Comparison of ENCODE assay signal across 14 cellular contexts in genomic region chr11:130426223-130427048, GRCh38. TPM values are rescaled to one million over a fixed set of nuclear protein-coding genes. Genes with fewer than 3 reads are reported as not detected.
DNase-seq lines count a peak whose midpoint lies in the region; ATAC-seq and TF ChIP-seq lines count a peak whose summit lies in the region.
"Had no signal": no experiment of that assay in that cellular context is flagged by ENCODE, and none has a peak within 500 bp of the region (broad histone marks: within the 10 kb centered on the region; RNA-seq: fewer than 3 reads in every experiment).

No MANE protein-coding gene starts in this region.

- H3K4me3 ChIP-seq in WI38 (ENCODE audit: low read depth, low read length) (peak overlapping the region; percentile 58), iPS-20b (ENCODE audit: low read length) (peak overlapping the region; percentile 60; the same call in 1 of the 2 replicates), psoas muscle (peak overlapping the region; percentile 63), Peyer's patch (peak overlapping the region in 1 of 4 donors; percentile 49), vagina (no peak overlapping the region)

- intact Hi-C loops in Calu3 (cut with micrococcal nuclease; ENCODE audit: unreplicated experiment), result no loop called here
- intact Hi-C loops in psoas muscle (cut with DNase I), result loop anchor here in 1 of 2 donors (5.0 kb wide), 1 partner anchor 214 kb away; no protein-coding TSS in a partner anchor
- intact Hi-C loops in vagina (cut with DNase I), result loop anchor here (10.0 kb wide), 1 partner anchor 212 kb away; no protein-coding TSS in a partner anchor

- 29 to 39% (median 30%) methylated on average over 10 of the region's 10 CpGs for WGBS in psoas muscle, 3 donors

- TF ChIP-seq POLR2A in Peyer's patch (IDR thresholded peaks at IDR 0.05), result no peak
- TF ChIP-seq POLR2A in vagina (IDR thresholded peaks at IDR 0.05), result no peak

- no peak overlapping the region for H3K27ac Mint-ChIP-seq in Calu3 (ENCODE audit: unreplicated experiment)
- H3K27ac Mint-ChIP-seq in T-helper 2 cell treated with Interferon-gamma antibody and Interleukin-4, amounts not matched to agents 5 μg/mL and 100 μg/mL, for 36 hours, result no peak overlapping the region
- H3K27ac Mint-ChIP-seq: activated naive CD8-positive, alpha-beta T cell treated with anti-CD3 and anti-CD28 coated beads, Interleukin-2, amount 10 ng/mL, durations not matched to agents 7 days and 5 days; stimulated activated naive CD8-positive, alpha-beta T cell treated with anti-CD3 and anti-CD28 coated beads, Interleukin-15, Interleukin-2, amounts not matched to agents 100 ng/mL and 50 ng/mL, for 24 hours had no signal

- no peak overlapping the region for H3K9ac ChIP-seq in iPS-20b (ENCODE audit: low read depth, low read length)

- no peaks in the 10 kb centered on the region for H3K36me3 Mint-ChIP-seq in Calu3 (ENCODE audit: insufficient read depth, unreplicated experiment)
- no peaks in the 10 kb centered on the region for H3K36me3 Mint-ChIP-seq in T-helper 2 cell treated with Interferon-gamma antibody and Interleukin-4, amounts not matched to agents 5 μg/mL and 100 μg/mL, for 36 hours (ENCODE audit: low read depth)
- H3K36me3 Mint-ChIP-seq: activated naive CD8-positive, alpha-beta T cell treated with anti-CD3 and anti-CD28 coated beads, Interleukin-2, amount 10 ng/mL, durations not matched to agents 7 days and 5 days; naive thymus-derived CD8-positive, alpha-beta T cell had no signal

- H3K27me3 ChIP-seq in iPS-20b (ENCODE audit: insufficient read depth, low read length) (peaks cover 61% of the 10 kb centered on the region), psoas muscle (ENCODE audit: insufficient read depth in 3 of 3, low read length in 2 of 3) (peaks cover 0 to 37% (median 14%) of the 10 kb centered on the region in 3 donors), Peyer's patch (peaks cover 0 to 16% of the 10 kb centered on the region in 2 donors), vagina (no peaks in the 10 kb centered on the region)

- H3K36me3 ChIP-seq in iPS-20b (ENCODE audit: insufficient read depth, low read depth, low read length) (no peaks in the 10 kb centered on the region), psoas muscle (ENCODE audit: insufficient read depth in 1 of 2, low read depth in 1 of 2) (no peaks in the 10 kb centered on the region), Peyer's patch (no peaks in the 10 kb centered on the region), vagina (no peaks in the 10 kb centered on the region)

- H3K4me1 Mint-ChIP-seq in Calu3 (ENCODE audit: low read depth, unreplicated experiment), result no peaks in the 10 kb centered on the region
- peaks cover 4% of the 10 kb centered on the region for H3K4me1 Mint-ChIP-seq in T-helper 2 cell treated with Interferon-gamma antibody and Interleukin-4, amounts not matched to agents 5 μg/mL and 100 μg/mL, for 36 hours (ENCODE audit: low read depth)

- TF ChIP-seq CTCF in Calu3 (IDR thresholded peaks at IDR 0.05; ENCODE audit: unreplicated experiment) (no peak), WI38 (IDR thresholded peaks at IDR 0.05; ENCODE audit: low read depth, low read length) (no peak), psoas muscle (IDR thresholded peaks at IDR 0.05) (no peak), Peyer's patch (IDR thresholded peaks at IDR 0.05) (no peak), vagina (IDR thresholded peaks at IDR 0.05) (no peak)

- H3K27ac ChIP-seq in iPS-20b (ENCODE audit: low read length) (no peak overlapping the region), psoas muscle (no peak overlapping the region), Peyer's patch (no peak overlapping the region), vagina (no peak overlapping the region)
- H3K27ac ChIP-seq: HL-60 had no signal

- ATAC-seq in psoas muscle, result no peak
- ATAC-seq: naive thymus-derived CD8-positive, alpha-beta T cell had no signal

- H3K27me3 Mint-ChIP-seq in Calu3 (ENCODE audit: unreplicated experiment), result peaks cover 72% of the 10 kb centered on the region
- peaks cover 57% of the 10 kb centered on the region for H3K27me3 Mint-ChIP-seq in T-helper 2 cell treated with Interferon-gamma antibody and Interleukin-4, amounts not matched to agents 5 μg/mL and 100 μg/mL, for 36 hours (ENCODE audit: low read depth)

- no TSS peak for BruUV-seq in Calu3 (replicated peaks; lab: Mats Ljungman, UMichigan)

- peak overlapping the region; percentile 26 for H3K4me3 Mint-ChIP-seq in Calu3 (ENCODE audit: low read depth, unreplicated experiment)
- no peak overlapping the region for H3K4me3 Mint-ChIP-seq in T-helper 2 cell treated with Interferon-gamma antibody and Interleukin-4, amounts not matched to agents 5 μg/mL and 100 μg/mL, for 36 hours
- H3K4me3 Mint-ChIP-seq: stimulated activated naive CD8-positive, alpha-beta T cell treated with anti-CD3 and anti-CD28 coated beads, Interleukin-15, Interleukin-2, amounts not matched to agents 100 ng/mL and 50 ng/mL, for 24 hours had no signal

- DNase-seq in Calu3, result no peak
- no peak for DNase-seq in psoas muscle
- DNase-seq in Peyer's patch, result no peak
- no peak for DNase-seq in HUDEP-2 (lab: John Stamatoyannopoulos, UW; ENCODE audit: unreplicated experiment in 76 of 76)
- DNase-seq in vagina (ENCODE audit: extremely low spot score in 2 of 2), result no peak
- no peak for DNase-seq in T-helper 2 cell treated with Interferon-gamma antibody and Interleukin-4, amounts not matched to agents 5 μg/mL and 100 μg/mL, for 36 hours (ENCODE audit: low spot score)
- DNase-seq: activated CD4-positive, alpha-beta T cell treated with anti-CD3 and anti-CD28 coated beads, Interleukin-2, amount 50 U/mL, for 48 hours; activated naive CD8-positive, alpha-beta T cell treated with anti-CD3 and anti-CD28 coated beads, Interleukin-2, amount 10 ng/mL, durations not matched to agents 7 days and 5 days; naive thymus-derived CD8-positive, alpha-beta T cell; stimulated activated CD4-positive, alpha-beta T cell treated with anti-CD3 and anti-CD28 coated beads, Interleukin-1b, Interleukin-23, amount 100 ng/mL, for 48 hours had no signal

- H3K4me1 ChIP-seq in iPS-20b (ENCODE audit: insufficient read depth, low read length) (peaks cover 7% of the 10 kb centered on the region; the same call in 1 of the 2 replicates), psoas muscle (peaks cover 15% of the 10 kb centered on the region), Peyer's patch (peaks cover 0 to 7% (median 6%) of the 10 kb centered on the region in 4 donors), vagina (peaks cover 17% of the 10 kb centered on the region)

- CTCF ChIA-PET in Calu3 (lab: Charles Lee), result interaction anchor here (1.1 to 1.5 kb wide), 2 partner anchors 36 to 214 kb away, joined by 3 to 4 read pairs; no protein-coding TSS in a partner anchor

- H3K9me3 ChIP-seq in iPS-20b (ENCODE audit: insufficient read depth, low read depth, low read length), result no peaks in the 10 kb centered on the region
- H3K9me3 ChIP-seq in psoas muscle, result no peaks in the 10 kb centered on the region
- no peaks in the 10 kb centered on the region for H3K9me3 ChIP-seq in Peyer's patch
- H3K9me3 ChIP-seq in vagina, result no peaks in the 10 kb centered on the region

- no peaks in the 10 kb centered on the region for H3K9me3 Mint-ChIP-seq in Calu3 (ENCODE audit: low read depth, unreplicated experiment)
- no peaks in the 10 kb centered on the region for H3K9me3 Mint-ChIP-seq in T-helper 2 cell treated with Interferon-gamma antibody and Interleukin-4, amounts not matched to agents 5 μg/mL and 100 μg/mL, for 36 hours
- H3K9me3 Mint-ChIP-seq: activated naive CD8-positive, alpha-beta T cell treated with anti-CD3 and anti-CD28 coated beads, Interleukin-2, amount 10 ng/mL, durations not matched to agents 7 days and 5 days; naive thymus-derived CD8-positive, alpha-beta T cell; stimulated activated naive CD8-positive, alpha-beta T cell treated with anti-CD3 and anti-CD28 coated beads, Interleukin-15, Interleukin-2, amounts not matched to agents 100 ng/mL and 50 ng/mL, for 24 hours had no signal

RNA-seq across cellular contexts. Expression of gene ADAMTS8, which starts 2.0 kb away (rescaled TPM):
- total RNA-seq in Calu3 (2022) (not detected in 2 replicates), psoas muscle (1 to 10 TPM in 1 of 4 donors, under 1 TPM in 2, not detected in 1; 0.14 to 1.2 (median 0.79) TPM), Peyer's patch (1 to 10 TPM in 1 of 4 donors, under 1 TPM in 1, not detected in 2; 0.85 to 1.7 TPM), vagina (1.5 TPM)
- under 1 TPM; 0.12 to 0.42 (median 0.23) TPM for polyA plus RNA-seq in psoas muscle
- total RNA-seq: activated naive CD8-positive, alpha-beta T cell treated with anti-CD3 and anti-CD28 coated beads, Interleukin-2, amount 10 ng/mL, durations not matched to agents 7 days and 5 days; naive thymus-derived CD8-positive, alpha-beta T cell had no signal
- polyA plus RNA-seq: naive thymus-derived CD8-positive, alpha-beta T cell had no signal

RNA-seq across cellular contexts. Expression of gene ADAMTS15, which starts 22.0 kb away (rescaled TPM):
- total RNA-seq in Calu3 (2022), result 0.47 and 0.83 TPM in 2 replicates
- total RNA-seq in psoas muscle, result 1 to 10 TPM; 1.5 to 2.2 (median 1.8) TPM
- polyA plus RNA-seq in psoas muscle, result 1 to 10 TPM in 1 of 3 donors, under 1 TPM in 2; 0.66 to 3.1 (median 0.79) TPM
- 1 to 10 TPM in 3 of 4 donors, under 1 TPM in 1; 0.53 to 5.8 (median 2.6) TPM for total RNA-seq in Peyer's patch
- total RNA-seq in vagina, result 12.0 TPM
- polyA plus RNA-seq: naive thymus-derived CD8-positive, alpha-beta T cell had no signal

Comparison
In these comparisons a context has a peak if more than half of its experiments do, and no peak if none do; other contexts are left out.
1. H3K4me3 ChIP-seq: peak in WI38 (single experiment), iPS-20b (single experiment) and psoas muscle (single experiment); none in vagina (0 of 2).